In the genomic region with DNA sequence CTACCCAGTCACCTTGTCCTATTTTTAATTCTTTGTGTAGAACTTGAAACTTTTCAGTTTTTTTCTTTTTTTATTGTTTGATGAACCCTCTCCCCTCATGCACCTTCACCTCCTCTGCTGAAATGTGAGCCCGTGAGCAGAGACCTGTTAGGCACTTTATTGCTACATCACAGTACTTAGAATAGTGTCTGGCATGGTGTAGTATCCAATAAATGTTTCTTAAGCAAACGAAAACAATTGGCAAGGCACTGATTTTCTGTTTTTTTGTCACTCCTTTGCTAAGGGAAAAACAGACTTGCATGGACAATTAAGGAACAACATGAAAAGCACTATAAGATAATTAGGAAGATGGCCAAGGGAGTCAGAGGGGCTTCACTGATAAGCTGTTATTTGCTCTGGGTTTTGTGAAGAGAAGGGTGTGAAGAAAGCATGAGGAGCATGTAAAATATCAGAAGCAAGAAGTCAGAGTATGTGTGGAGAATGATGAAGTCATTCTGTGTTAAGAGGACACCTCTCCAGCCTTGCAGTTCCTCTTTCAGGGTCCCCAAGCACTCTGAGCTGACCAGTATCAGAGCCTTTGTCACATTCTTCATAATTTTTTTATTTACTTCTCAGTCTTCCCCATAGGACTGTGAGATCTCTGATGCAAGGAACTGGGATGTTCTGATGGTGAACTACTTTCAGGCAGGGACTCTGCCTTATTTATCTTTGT, we compare ENCODE assay signal across 21 cellular contexts.
A peak's percentile ranks its signal among the peaks of the same experiment; 100 is the strongest.
DNase-seq lines count a peak whose midpoint lies in the region; ATAC-seq, FAIRE-seq and TF ChIP-seq lines count a peak whose summit lies in the region.
"Had no signal": no experiment of that assay in that cellular context is flagged by ENCODE, and none has a peak within 500 bp of the region (broad histone marks: within the 10 kb centered on the region; RNA-seq: fewer than 3 reads in every experiment).

No MANE protein-coding gene starts in this region.

- H3K9me3 ChIP-seq in neutrophil (no peaks in the 10 kb centered on the region), mesenchymal stem cell (ENCODE audit: control insufficient read depth, low read length) (no peaks in the 10 kb centered on the region)
- H3K9me3 ChIP-seq: body of pancreas, colonic mucosa, Peyer's patch, stomach, upper lobe of left lung had no signal

- no peak overlapping the region for H2AFZ ChIP-seq in mesenchymal stem cell (ENCODE audit: low read depth, low read length)

- no peak overlapping the region for H2BK120ac ChIP-seq in mesenchymal stem cell (ENCODE audit: low read depth, low read length)

- peak overlapping the region; percentile 11 for H3K27ac ChIP-seq in neutrophil
- H3K27ac ChIP-seq in mesenchymal stem cell (ENCODE audit: low read length, poor library complexity, severe bottlenecking): no peak overlapping the region
- H3K27ac ChIP-seq: body of pancreas, colonic mucosa, Peyer's patch, stomach, upper lobe of left lung had no signal

- H2BK5ac ChIP-seq in mesenchymal stem cell (ENCODE audit: low read depth, low read length, poor library complexity, severe bottlenecking): no peak overlapping the region

- no peak overlapping the region for H3K4ac ChIP-seq in mesenchymal stem cell (ENCODE audit: low read depth in 1 of 2, low read length in 2 of 2)

- no peak overlapping the region for H2AK5ac ChIP-seq in mesenchymal stem cell (ENCODE audit: low read length, severe bottlenecking)

- ATAC-seq in GM18868 (IDR thresholded peaks at IDR 0.05; ENCODE audit: unreplicated experiment): peak; percentile 77
- ATAC-seq: body of pancreas, left lobe of liver had no signal

- H3K18ac ChIP-seq in mesenchymal stem cell (ENCODE audit: low read depth in 1 of 2, low read length in 2 of 2): no peak overlapping the region

- H3K14ac ChIP-seq in mesenchymal stem cell (ENCODE audit: low read length in 2 of 2): no peak overlapping the region

- 53% methylated on average over 1 of the region's 2 CpGs for WGBS in mesenchymal stem cell

- no peak overlapping the region for H2BK15ac ChIP-seq in mesenchymal stem cell (ENCODE audit: low read depth, poor library complexity, severe bottlenecking)

- H3K9ac ChIP-seq in mesenchymal stem cell (ENCODE audit: low read length): no peak overlapping the region

- H2BK12ac ChIP-seq in mesenchymal stem cell (ENCODE audit: low read length in 2 of 2): no peak overlapping the region

- DNase-seq in H54 (ENCODE audit: insufficient read length, low spot score) (no peak), NOMO-1 treated with dmso at 0.1 percent for 144 hours (lab: John Stamatoyannopoulos, UW; ENCODE audit: unreplicated experiment) (peak; percentile 3), dermis blood vessel endothelial cell (no peak), NCI-H510A (lab: John Stamatoyannopoulos, UW) (no peak), mesenchymal stem cell (no peak)
- DNase-seq: activated CD4-positive, alpha-beta T cell treated with anti-CD3 and anti-CD28 coated beads for 1 hour; activated naive CD8-positive, alpha-beta T cell treated with anti-CD3 and anti-CD28 coated beads, Interleukin-2, amount 10 ng/mL, durations not matched to agents 7 days and 5 days; body of pancreas; colonic mucosa; COR-L47; glutamatergic neuron; NCI-H1105; NCI-H748 treated with DMSO at 0.1 percent for 48 hours; Peyer's patch; small intestine; stimulated activated CD4-positive, alpha-beta T cell treated with anti-CD3 and anti-CD28 coated beads, Interleukin-2, amount 100 ng/mL, for 48 hours; stomach; upper lobe of left lung had no signal

- no peak for TF ChIP-seq POLR2A in H54 (IDR thresholded peaks at IDR 0.05; ENCODE audit: low read depth, low read length)

- H3K27me3 ChIP-seq in neutrophil (no peaks in the 10 kb centered on the region), mesenchymal stem cell (ENCODE audit: control insufficient read depth in 1 of 2, insufficient read depth in 1 of 2, low read length in 2 of 2) (no peaks in the 10 kb centered on the region)
- H3K27me3 ChIP-seq: body of pancreas, colonic mucosa, Peyer's patch, stomach, upper lobe of left lung had no signal

- no peak for TF ChIP-seq CTCF in neutrophil (IDR thresholded peaks at IDR 0.05)

- no peaks in the 10 kb centered on the region for H3K79me1 ChIP-seq in mesenchymal stem cell (replicated peaks; ENCODE audit: low read length, poor library complexity, severe bottlenecking)

- peak; percentile 66 for FAIRE-seq in H54 (lab: Jason Lieb, UNC)
- FAIRE-seq: small intestine had no signal

- no peaks in the 10 kb centered on the region for H3K36me3 ChIP-seq in neutrophil
- H3K36me3 ChIP-seq in mesenchymal stem cell (ENCODE audit: control insufficient read depth in 1 of 2, insufficient read depth in 2 of 2, low read depth in 1 of 2, low read length in 2 of 2): no peaks in the 10 kb centered on the region
- H3K36me3 ChIP-seq: colonic mucosa, Peyer's patch, stomach, upper lobe of left lung had no signal

- H3K4me1 ChIP-seq in neutrophil (ENCODE audit: control insufficient read depth in 1 of 2, insufficient read depth in 1 of 2, low read depth in 1 of 2, low read length in 1 of 2) (peaks cover 15 to 22% of the 10 kb centered on the region in 2 experiments), mesenchymal stem cell (ENCODE audit: control insufficient read depth, insufficient read depth, low read depth, low read length) (no peaks in the 10 kb centered on the region)
- H3K4me1 ChIP-seq: body of pancreas, colonic mucosa, Peyer's patch had no signal

- no peak overlapping the region for H4K91ac ChIP-seq in mesenchymal stem cell (ENCODE audit: low read length)

- no peak overlapping the region for H3K4me2 ChIP-seq in mesenchymal stem cell (ENCODE audit: low read length, poor library complexity, severe bottlenecking)

- H3K4me3 ChIP-seq in neutrophil (ENCODE audit: low read depth in 1 of 2, low read length in 1 of 2): no peak overlapping the region
- no peak overlapping the region for H3K4me3 ChIP-seq in mesenchymal stem cell (ENCODE audit: insufficient read depth in 1 of 2, low read depth in 1 of 2, low read length in 2 of 2)
- H3K4me3 ChIP-seq: body of pancreas, colonic mucosa, Peyer's patch, stomach, upper lobe of left lung had no signal

- H3K23ac ChIP-seq in mesenchymal stem cell (ENCODE audit: low read length in 2 of 2): no peak overlapping the region

- no peak overlapping the region for H4K8ac ChIP-seq in mesenchymal stem cell (ENCODE audit: low read length)
